20 cellular contexts compared by ENCODE assay signal in genomic region chr3:147417896-147418295, GRCh38. TPM values are rescaled to one million over a fixed set of nuclear protein-coding genes. Genes with fewer than 3 reads are reported as not detected.
A peak's percentile ranks its signal among the peaks of the same experiment; 100 is the strongest.
DNase-seq lines count a peak whose midpoint lies in the region; ATAC-seq, FAIRE-seq and TF ChIP-seq lines count a peak whose summit lies in the region.
"Had no signal": no experiment of that assay in that cellular context is flagged by ENCODE, and none has a peak within 500 bp of the region (broad histone marks: within the 10 kb centered on the region; RNA-seq: fewer than 3 reads in every experiment).

No MANE protein-coding gene starts in this region.

- no peak overlapping the region for H2BK5ac ChIP-seq in neuronal stem cell (ENCODE audit: low read length)

- no peaks in the 10 kb centered on the region for H3K79me1 ChIP-seq in neuronal stem cell (ENCODE audit: low read depth, low read length)

- H3K4me1 Mint-ChIP-seq in astrocyte (ENCODE audit: low read depth, unreplicated experiment): peaks cover 7% of the 10 kb centered on the region
- peaks cover 59% of the 10 kb centered on the region for H3K4me1 Mint-ChIP-seq in osteocyte (ENCODE audit: unreplicated experiment)
- peaks cover 8% of the 10 kb centered on the region for H3K4me1 Mint-ChIP-seq in activated CD8-positive, alpha-beta T cell treated with anti-CD3 and anti-CD28 coated beads for 36 hours (ENCODE audit: low read depth)

- POLR2A ChIA-PET in activated CD8-positive, alpha-beta T cell treated with anti-CD3 and anti-CD28 coated beads for 36 hours (lab: Charles Lee): no interaction called here
- POLR2A ChIA-PET in HEK293T (lab: Yijun Ruan, JAX): no interaction called here

- H3K4me2 ChIP-seq in astrocyte (ENCODE audit: low read length) (peak overlapping the region; percentile 11), neuronal stem cell (ENCODE audit: insufficient read depth, low read length, poor library complexity, severe bottlenecking) (no peak overlapping the region)

- no peak for TF ChIP-seq CTCF in astrocyte (IDR thresholded peaks at IDR 0.05; ENCODE audit: insufficient read depth, low read depth, low read length)
- no peak for TF ChIP-seq CTCF in osteocyte (IDR thresholded peaks at IDR 0.05)
- no peak for TF ChIP-seq CTCF in activated CD8-positive, alpha-beta T cell treated with anti-CD3 and anti-CD28 coated beads for 36 hours (IDR thresholded peaks at IDR 0.05)

- H3K27ac Mint-ChIP-seq in astrocyte (ENCODE audit: unreplicated experiment) (no peak overlapping the region), osteocyte (ENCODE audit: unreplicated experiment) (peak overlapping the region; percentile 50)
- H3K27ac Mint-ChIP-seq in activated CD8-positive, alpha-beta T cell treated with anti-CD3 and anti-CD28 coated beads for 36 hours: no peak overlapping the region
- H3K27ac Mint-ChIP-seq: CD8-positive, alpha-beta T cell had no signal

- H3K36me3 Mint-ChIP-seq in astrocyte (ENCODE audit: low read depth, unreplicated experiment): no peaks in the 10 kb centered on the region
- H3K36me3 Mint-ChIP-seq in osteocyte (ENCODE audit: unreplicated experiment): peaks cover 32% of the 10 kb centered on the region
- peaks cover 8% of the 10 kb centered on the region for H3K36me3 Mint-ChIP-seq in activated CD8-positive, alpha-beta T cell treated with anti-CD3 and anti-CD28 coated beads for 36 hours (ENCODE audit: low read depth)
- H3K36me3 Mint-ChIP-seq: CD8-positive, alpha-beta T cell had no signal

- H3K27ac ChIP-seq in astrocyte (ENCODE audit: low read depth, low read length) (no peak overlapping the region), neuronal stem cell (replicated peaks; ENCODE audit: low read length) (no peak overlapping the region)
- H3K27ac ChIP-seq: C4-2B, GM23248 had no signal

- no peak overlapping the region for H3K18ac ChIP-seq in neuronal stem cell (ENCODE audit: low read length)

- no peaks in the 10 kb centered on the region for H4K20me1 ChIP-seq in astrocyte (ENCODE audit: insufficient read depth, low read length)

- H3K4me3 ChIP-seq in astrocyte (ENCODE audit: insufficient read depth, low read depth, low read length) (no peak overlapping the region), neuronal stem cell (ENCODE audit: low read length in 2 of 2) (no peak overlapping the region)
- H3K4me3 ChIP-seq: GM23248 had no signal

- H2AFZ ChIP-seq in astrocyte (ENCODE audit: low read depth, low read length) (no peak overlapping the region), neuronal stem cell (ENCODE audit: low read length) (no peak overlapping the region)

- no peak for ATAC-seq in activated CD8-positive, alpha-beta T cell treated with anti-CD3 and anti-CD28 coated beads for 36 hours
- ATAC-seq in HG03139 (IDR thresholded peaks at IDR 0.05; ENCODE audit: unreplicated experiment): no peak
- ATAC-seq: CD8-positive, alpha-beta T cell had no signal

- H3K9me3 Mint-ChIP-seq in astrocyte (ENCODE audit: unreplicated experiment): peaks cover 7% of the 10 kb centered on the region
- no peaks in the 10 kb centered on the region for H3K9me3 Mint-ChIP-seq in osteocyte (ENCODE audit: unreplicated experiment)
- peaks cover 4% of the 10 kb centered on the region for H3K9me3 Mint-ChIP-seq in activated CD8-positive, alpha-beta T cell treated with anti-CD3 and anti-CD28 coated beads for 36 hours

- H3K9me3 ChIP-seq in astrocyte (ENCODE audit: insufficient read depth, low read depth, low read length) (no peaks in the 10 kb centered on the region), neuronal stem cell (replicated peaks in 1 of 2; ENCODE audit: control insufficient read depth in 2 of 2, insufficient read depth in 1 of 2, low read depth in 1 of 2, low read length in 2 of 2) (peaks cover 0 to 24% of the 10 kb centered on the region in 2 donors)
- H3K9me3 ChIP-seq: BE2C had no signal

- no peak overlapping the region for H2BK120ac ChIP-seq in neuronal stem cell (ENCODE audit: low read depth, low read length)

- no peak overlapping the region for H2BK12ac ChIP-seq in neuronal stem cell (ENCODE audit: low read length)

- peaks cover 26% of the 10 kb centered on the region for H3K79me2 ChIP-seq in astrocyte (ENCODE audit: insufficient read depth, low read length)

- DNase-seq in astrocyte (ENCODE audit: low read depth): no peak
- peak; percentile 2 for DNase-seq in medulla oblongata (ENCODE audit: extremely low spot score)
- no peak for DNase-seq in osteocyte (ENCODE audit: extremely low spot score, unreplicated experiment)
- DNase-seq in activated CD8-positive, alpha-beta T cell treated with anti-CD3 and anti-CD28 coated beads for 36 hours: no peak
- DNase-seq in neuronal stem cell (ENCODE audit: low spot score): no peak
- no peak for DNase-seq in HEK293T (ENCODE audit: extremely low spot score)
- DNase-seq: BE2C; CD8-positive, alpha-beta T cell; COR-L47; DMS153; DMS79 treated with DMSO at 0.1 percent for 48 hours; GF-D8; GM23248; H7; IMR-90 had no signal

- CTCF ChIA-PET in activated CD8-positive, alpha-beta T cell treated with anti-CD3 and anti-CD28 coated beads for 36 hours (lab: Charles Lee): no interaction called here
- CTCF ChIA-PET in HEK293T (lab: Yijun Ruan, JAX): no interaction called here

- no peak overlapping the region for H2AK5ac ChIP-seq in neuronal stem cell (ENCODE audit: low read depth, low read length)

- H4K8ac ChIP-seq in neuronal stem cell (ENCODE audit: low read depth, low read length): no peak overlapping the region

- WGBS in neuronal stem cell (ENCODE audit: extremely low coverage in 2 of 2, insufficient read length in 2 of 2, insufficient replicate concordance in 1 of 2), 2 donors: no CpG with 5 or more reads among the region's 5 CpGs

- H3K27me3 Mint-ChIP-seq in astrocyte (ENCODE audit: low read depth, unreplicated experiment): peaks cover 93% of the 10 kb centered on the region
- H3K27me3 Mint-ChIP-seq in osteocyte (ENCODE audit: unreplicated experiment): no peaks in the 10 kb centered on the region
- peaks cover 80% of the 10 kb centered on the region for H3K27me3 Mint-ChIP-seq in activated CD8-positive, alpha-beta T cell treated with anti-CD3 and anti-CD28 coated beads for 36 hours

- H3K9ac ChIP-seq in astrocyte (ENCODE audit: low read length) (peak overlapping the region; percentile 75), neuronal stem cell (ENCODE audit: low read depth, low read length, poor library complexity) (no peak overlapping the region)
- H3K9ac ChIP-seq: GM23248 had no signal

- H3K27me3 ChIP-seq in astrocyte (ENCODE audit: insufficient read depth, low read length): peaks cover 42% of the 10 kb centered on the region
- H3K27me3 ChIP-seq in neuronal stem cell (ENCODE audit: control insufficient read depth in 3 of 3, insufficient read depth in 3 of 3, low read depth in 1 of 3, low read length in 3 of 3): peaks cover 8 to 70% (median 10%) of the 10 kb centered on the region in 3 experiments

- H3K36me3 ChIP-seq in astrocyte (ENCODE audit: insufficient read depth, low read length): peaks cover 4% of the 10 kb centered on the region
- H3K36me3 ChIP-seq in neuronal stem cell (replicated peaks in 1 of 2; ENCODE audit: control insufficient read depth in 2 of 2, insufficient read depth in 2 of 2, low read length in 2 of 2): peaks cover 0 to 36% of the 10 kb centered on the region in 2 donors
- H3K36me3 ChIP-seq: BE2C had no signal

- intact Hi-C loops in activated CD8-positive, alpha-beta T cell treated with anti-CD3 and anti-CD28 coated beads for 36 hours (cut with micrococcal nuclease): loop anchor here (10.0 kb wide), 1 partner anchor 63 kb away; no protein-coding TSS in a partner anchor

- H4K91ac ChIP-seq in neuronal stem cell (ENCODE audit: low read depth, low read length, poor library complexity): no peak overlapping the region

- no peak overlapping the region for H3K4me3 Mint-ChIP-seq in astrocyte (ENCODE audit: unreplicated experiment)
- H3K4me3 Mint-ChIP-seq in osteocyte (ENCODE audit: unreplicated experiment): no peak overlapping the region
- no peak overlapping the region for H3K4me3 Mint-ChIP-seq in activated CD8-positive, alpha-beta T cell treated with anti-CD3 and anti-CD28 coated beads for 36 hours
- H3K4me3 Mint-ChIP-seq: CD8-positive, alpha-beta T cell had no signal

- no peak for FAIRE-seq in astrocyte (lab: Jason Lieb, UNC)
- FAIRE-seq: A204.1, D721Med had no signal

- H3K4me1 ChIP-seq in astrocyte (ENCODE audit: insufficient read depth, low read length) (peaks cover 35% of the 10 kb centered on the region), neuronal stem cell (ENCODE audit: control insufficient read depth in 2 of 2, insufficient read depth in 1 of 2, low read depth in 1 of 2, low read length in 2 of 2) (peaks cover 0 to 12% of the 10 kb centered on the region in 2 donors)
- H3K4me1 ChIP-seq: BE2C had no signal

- no peak overlapping the region for H2BK15ac ChIP-seq in neuronal stem cell (ENCODE audit: low read length)

- H3K23ac ChIP-seq in neuronal stem cell (ENCODE audit: low read depth, low read length, poor library complexity): no peak overlapping the region

- no peak overlapping the region for H3K4ac ChIP-seq in neuronal stem cell (ENCODE audit: low read length)

- H3K14ac ChIP-seq in neuronal stem cell (ENCODE audit: low read length): no peak overlapping the region

TF ChIP-seq in HEK293T, 16 proteins besides CTCF, POLR2A, EP300 and RAD21 (continues in another document):
- TF ChIP-seq ZNF384 (IDR thresholded peaks at IDR 0.05): no peak
- TF ChIP-seq PKNOX1 (IDR thresholded peaks at IDR 0.05): no peak
- TF ChIP-seq NFRKB (IDR thresholded peaks at IDR 0.05): no peak
- TF ChIP-seq TARDBP (IDR thresholded peaks at IDR 0.05): no peak
- no peak for TF ChIP-seq BHLHE40 (IDR thresholded peaks at IDR 0.05; ENCODE audit: borderline replicate concordance)
- TF ChIP-seq L3MBTL2 (conservative IDR thresholded peaks at IDR 0.05): no peak
- TF ChIP-seq SUZ12 (IDR thresholded peaks at IDR 0.05): no peak
- no peak for TF ChIP-seq LEF1 (IDR thresholded peaks at IDR 0.05; ENCODE audit: borderline replicate concordance)
- TF ChIP-seq SP1 (IDR thresholded peaks at IDR 0.05): no peak

RNA-seq across cellular contexts. Expression of gene ZIC1, which starts 8.7 kb away (rescaled TPM):
- 0.19 and 0.30 TPM in 2 replicates for total RNA-seq in astrocyte
- total RNA-seq in osteocyte: 89.9 and 96.9 TPM in 2 replicates
- not detected for total RNA-seq in activated CD8-positive, alpha-beta T cell treated with anti-CD3 and anti-CD28 coated beads for 36 hours
- 24.9 TPM for polyA plus RNA-seq in neuronal stem cell (2013, experiment 1 of 2)
- polyA plus RNA-seq in neuronal stem cell (2013, experiment 2 of 2): 27.0 TPM
- total RNA-seq: CD8-positive, alpha-beta T cell; HT-29; IMR-90 had no signal
- polyA plus RNA-seq: IMR-90 had no signal

RNA-seq across cellular contexts. Expression of gene ZIC4, which starts 11.6 kb away (rescaled TPM):
- total RNA-seq in astrocyte (not detected in 2 replicates), osteocyte (8.6 and 8.8 TPM in 2 replicates)
- total RNA-seq in activated CD8-positive, alpha-beta T cell treated with anti-CD3 and anti-CD28 coated beads for 36 hours: not detected
- polyA plus RNA-seq in neuronal stem cell (2013, experiment 1 of 2): 0.67 TPM
- polyA plus RNA-seq in neuronal stem cell (2013, experiment 2 of 2): 0.78 TPM
- total RNA-seq: CD8-positive, alpha-beta T cell; HT-29; IMR-90 had no signal
- polyA plus RNA-seq: IMR-90 had no signal

Comparison
In these comparisons a context has a peak if more than half of its experiments do, and no peak if none do; other contexts are left out.
1. RNA of gene ZIC1, which starts 8.7 kb away (total RNA-seq): 89.9 to 96.9 TPM in osteocyte; 0.19 to 0.30 TPM in astrocyte and not detected in activated CD8-positive, alpha-beta T cell treated with anti-CD3 and anti-CD28 coated beads for 36 hours; every median in the first group is over 10 times any median in the second.